ENCODE assay signal across 20 cellular contexts in genomic region chr1:12567288-12567819, GRCh38. TPM values are rescaled to one million over a fixed set of nuclear protein-coding genes. Genes with fewer than 3 reads are reported as not detected.
DNase-seq lines count a peak whose midpoint lies in the region; ATAC-seq and TF ChIP-seq lines count a peak whose summit lies in the region.
"Had no signal": no experiment of that assay in that cellular context is flagged by ENCODE, and none has a peak within 500 bp of the region (broad histone marks: within the 10 kb centered on the region; RNA-seq: fewer than 3 reads in every experiment).

No MANE protein-coding gene starts in this region.

- no peaks in the 10 kb centered on the region for H3K9me3 ChIP-seq in gastrocnemius medialis

- H3K27me3 ChIP-seq in gastrocnemius medialis: no peaks in the 10 kb centered on the region
- H3K27me3 ChIP-seq: adrenal gland had no signal

- intact Hi-C loops in Calu3 (cut with micrococcal nuclease; ENCODE audit: unreplicated experiment): no loop called here
- intact Hi-C loops in gastrocnemius medialis (cut with DNase I; ENCODE audit: low total_unique reads): no loop called here

- H3K4me1 Mint-ChIP-seq in Calu3 (ENCODE audit: low read depth, unreplicated experiment) (no peaks in the 10 kb centered on the region), mesothelial cell of epicardium (peaks cover 2% of the 10 kb centered on the region)
- no peaks in the 10 kb centered on the region for H3K4me1 Mint-ChIP-seq in activated T-helper 17 cell treated with anti-CD3 and anti-CD28 coated beads, Interleukin-2, amount 50 U/mL, for 72 hours

- in situ Hi-C loops in gastrocnemius medialis (cut with MboI; ENCODE audit: low sequenced_read_pairs in 4 of 4): no loop called here

- H3K4me3 Mint-ChIP-seq in Calu3 (ENCODE audit: low read depth, unreplicated experiment) (no peak overlapping the region), mesothelial cell of epicardium (no peak overlapping the region)
- no peak overlapping the region for H3K4me3 Mint-ChIP-seq in activated T-helper 17 cell treated with anti-CD3 and anti-CD28 coated beads, Interleukin-2, amount 50 U/mL, for 72 hours
- H3K4me3 Mint-ChIP-seq: activated T-cell treated with anti-CD3 and anti-CD28 coated beads, Interleukin-2, amount 50 U/mL, for 72 hours had no signal

- H3K27me3 Mint-ChIP-seq in Calu3 (ENCODE audit: unreplicated experiment) (no peaks in the 10 kb centered on the region), mesothelial cell of epicardium (ENCODE audit: low read depth) (no peaks in the 10 kb centered on the region)
- no peaks in the 10 kb centered on the region for H3K27me3 Mint-ChIP-seq in activated T-helper 17 cell treated with anti-CD3 and anti-CD28 coated beads, Interleukin-2, amount 50 U/mL, for 72 hours

- TF ChIP-seq CTCF in Calu3 (IDR thresholded peaks at IDR 0.05; ENCODE audit: unreplicated experiment) (no peak), mesothelial cell of epicardium (IDR thresholded peaks at IDR 0.05; ENCODE audit: unreplicated experiment) (no peak), gastrocnemius medialis (IDR thresholded peaks at IDR 0.05 in 4 of 5, conservative IDR thresholded peaks at IDR 0.05 in 1 of 5) (no peak), omental fat pad (IDR thresholded peaks at IDR 0.05) (no peak)

- H3K27ac Mint-ChIP-seq in Calu3 (ENCODE audit: unreplicated experiment): peak overlapping the region; percentile 68
- H3K27ac Mint-ChIP-seq in activated T-helper 17 cell treated with anti-CD3 and anti-CD28 coated beads, Interleukin-2, amount 50 U/mL, for 72 hours: peak overlapping the region; percentile 28
- peak overlapping the region; percentile 86 for H3K27ac Mint-ChIP-seq in mesothelial cell of epicardium

- H3K27ac ChIP-seq in gastrocnemius medialis: peak overlapping the region; percentile 20 to 65 (median 53)
- H3K27ac ChIP-seq: adrenal gland, parathyroid adenoma, skin epidermis had no signal

- DNase-seq in Calu3 (no peak), mesothelial cell of epicardium (ENCODE audit: low spot score in 2 of 2, unreplicated experiment in 2 of 2) (no peak), gastrocnemius medialis (no peak), NCI-H2107 (lab: John Stamatoyannopoulos, UW) (no peak), omental fat pad (ENCODE audit: low spot score) (no peak), NCI-H524 (lab: John Stamatoyannopoulos, UW) (no peak)
- no peak for DNase-seq in effector CD8-positive, alpha-beta T cell (lab: John Stamatoyannopoulos, UW)
- DNase-seq: activated CD4-positive, alpha-beta T cell treated with anti-CD3 and anti-CD28 coated beads for 4 hours; activated T-cell treated with anti-CD3 and anti-CD28 coated beads, Interleukin-2, amount 50 U/mL, for 72 hours; adrenal gland; HCEC 1CT; NCI-H1105 treated with DMSO at 0.1 percent for 48 hours; NCI-H2081; NCI-H510A treated with DMSO at 0.1 percent for 48 hours; RPMI8226; stimulated activated CD4-positive, alpha-beta T cell treated with anti-CD3 and anti-CD28 coated beads, Interleukin-2, amount 100 ng/mL, for 24 hours; stimulated activated naive CD8-positive, alpha-beta T cell treated with anti-CD3 and anti-CD28 coated beads, Interleukin-15, Interleukin-2, amounts not matched to agents 100 U/mL and 50 U/mL, for 24 hours had no signal

- peaks cover 0 to 28% of the 10 kb centered on the region in 2 donors for H3K36me3 ChIP-seq in gastrocnemius medialis

- H3K9me3 Mint-ChIP-seq in Calu3 (ENCODE audit: low read depth, unreplicated experiment): peaks cover 7% of the 10 kb centered on the region
- peaks cover 15% of the 10 kb centered on the region for H3K9me3 Mint-ChIP-seq in activated T-helper 17 cell treated with anti-CD3 and anti-CD28 coated beads, Interleukin-2, amount 50 U/mL, for 72 hours
- peaks cover 16% of the 10 kb centered on the region for H3K9me3 Mint-ChIP-seq in mesothelial cell of epicardium

- no peak overlapping the region for H3K4me3 ChIP-seq in gastrocnemius medialis
- H3K4me3 ChIP-seq: adrenal gland, skin epidermis had no signal

- no peak for TF ChIP-seq POLR2A in gastrocnemius medialis (IDR thresholded peaks at IDR 0.05)

- ATAC-seq in activated T-helper 17 cell treated with anti-CD3 and anti-CD28 coated beads, Interleukin-2, amount 50 U/mL, for 72 hours (replicated peaks): peak; percentile 6
- ATAC-seq in gastrocnemius medialis (no peak), omental fat pad (ENCODE audit: low FRiP score) (no peak)
- ATAC-seq: activated T-cell treated with anti-CD3 and anti-CD28 coated beads, Interleukin-2, amount 50 U/mL, for 72 hours; stimulated activated naive CD8-positive, alpha-beta T cell treated with anti-CD3 and anti-CD28 coated beads, Interleukin-15, Interleukin-2, amounts not matched to agents 100 U/mL and 50 U/mL, for 24 hours had no signal

- BruUV-seq in Calu3 (replicated peaks; lab: Mats Ljungman, UMichigan): no TSS peak

- H3K36me3 Mint-ChIP-seq in Calu3 (ENCODE audit: insufficient read depth, unreplicated experiment) (peaks cover 67% of the 10 kb centered on the region), mesothelial cell of epicardium (peaks cover 62% of the 10 kb centered on the region)
- peaks cover 49% of the 10 kb centered on the region for H3K36me3 Mint-ChIP-seq in activated T-helper 17 cell treated with anti-CD3 and anti-CD28 coated beads, Interleukin-2, amount 50 U/mL, for 72 hours (ENCODE audit: low read depth)

- peaks cover 8 to 14% of the 10 kb centered on the region in 2 donors for H3K4me1 ChIP-seq in gastrocnemius medialis
- H3K4me1 ChIP-seq: parathyroid adenoma had no signal

- CTCF ChIA-PET in Calu3 (lab: Charles Lee): interaction anchor here (0.6 kb wide), 1 partner anchor 8 kb away, joined by 3 read pairs; no protein-coding TSS in a partner anchor

RNA-seq across cellular contexts. Expression of gene DHRS3, which starts 50.7 kb away (rescaled TPM):
- total RNA-seq in Calu3 (2022) (173 and 239 TPM in 2 replicates), mesothelial cell of epicardium (1,067 to 1,086 TPM (median 1,071 TPM) in 3 replicates), gastrocnemius medialis (100 to 1,000 TPM in 1 of 4 donors, 10 to 100 TPM in 3; 28.5 to 108 (median 67.0) TPM), omental fat pad (100 to 1,000 TPM; 175 to 342 (median 227) TPM)
- 10 to 100 TPM; 15.9 to 97.8 TPM for total RNA-seq in activated T-helper 17 cell treated with anti-CD3 and anti-CD28 coated beads, Interleukin-2, amount 50 U/mL, for 72 hours

Comparison
In these comparisons a context has a peak if more than half of its experiments do, and no peak if none do; other contexts are left out.
1. H3K27ac Mint-ChIP-seq: peak in every context shown above with its lines; median percentile 86 in mesothelial cell of epicardium; 68 in Calu3; 28 in activated T-helper 17 cell treated with anti-CD3 and anti-CD28 coated beads, Interleukin-2, amount 50 U/mL, for 72 hours.